8 cellular contexts compared by ENCODE assay signal in the genomic region with DNA sequence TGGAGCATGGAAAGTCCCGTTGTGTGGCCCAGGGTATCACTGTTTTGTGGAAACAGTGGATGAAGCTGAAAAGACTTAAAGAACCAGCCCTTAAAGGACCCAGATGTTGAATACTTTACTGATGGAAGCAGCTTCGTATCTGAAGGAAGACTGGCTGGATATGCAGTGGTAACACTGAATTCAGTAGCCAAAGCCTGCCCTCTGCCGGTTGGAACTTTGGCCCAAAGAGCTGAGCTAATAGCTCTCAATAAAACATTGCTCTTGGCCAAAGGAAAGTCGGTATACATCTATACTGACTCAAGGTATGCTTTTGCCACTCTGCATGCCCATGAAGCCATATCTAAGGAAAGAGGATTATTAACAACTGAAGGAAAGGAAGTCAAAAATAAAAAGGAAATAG.
DNase-seq lines count a peak whose midpoint lies in the region; ATAC-seq and TF ChIP-seq lines count a peak whose summit lies in the region.

No MANE protein-coding gene starts in this region.

- BruUV-seq in Caco-2 (replicated peaks; lab: Mats Ljungman, UMichigan), result no TSS peak

- no peaks in the 10 kb centered on the region for H3K36me3 ChIP-seq in Caco-2 (ENCODE audit: control insufficient read depth, insufficient read depth, low read length)

- 0 out of 2 replicates have a peak, but pooled peaks cover 12% of the 10 kb centered on the region for H3K9me3 ChIP-seq in Caco-2

- H3K4me3 ChIP-seq in Caco-2 (ENCODE audit: low read depth, low read length) (no peak overlapping the region), HFF-Myc (replicated peaks; ENCODE audit: low read depth, low read length) (no peak overlapping the region), astrocyte of the spinal cord (ENCODE audit: low read depth, low read length) (no peak overlapping the region)

- ATAC-seq in HG02588 (IDR thresholded peaks at IDR 0.05; ENCODE audit: unreplicated experiment), result no peak

- in situ Hi-C loops in astrocyte of the spinal cord (cut with HindIII; ENCODE audit: low sequenced_read_pairs), result no loop called here

- peaks cover 8% of the 10 kb centered on the region for H3K4me1 ChIP-seq in Caco-2

- intact Hi-C loops in Caco-2 (cut with micrococcal nuclease; ENCODE audit: unreplicated experiment), result loop anchor here (1.0 to 10.0 kb wide), 5 partner anchors 64 to 801 kb away; no protein-coding TSS in a partner anchor

- H3K27me3 Mint-ChIP-seq in Caco-2 (ENCODE audit: insufficient read depth, unreplicated experiment), result no peaks in the 10 kb centered on the region

- no peak overlapping the region for H3K27ac Mint-ChIP-seq in Caco-2 (ENCODE audit: unreplicated experiment)

- no peak overlapping the region for H3K4me3 Mint-ChIP-seq in Caco-2 (ENCODE audit: unreplicated experiment)

- CTCF ChIA-PET in Caco-2 (lab: Charles Lee), result interaction anchor here (0.5 to 2.3 kb wide), 13 partner anchors 59 to 804 kb away, joined by 3 to 46 read pairs (median 4); no protein-coding TSS in a partner anchor

- TF ChIP-seq CTCF in Caco-2 (IDR thresholded peaks at IDR 0.05; ENCODE audit: insufficient read depth in 1 of 2, low read depth in 1 of 2, low read length in 1 of 2, severe bottlenecking in 1 of 2, unreplicated experiment in 1 of 2) (peak; percentile 66 to 76), HFF-Myc (IDR thresholded peaks at IDR 0.05; ENCODE audit: low read depth, low read length, missing control alignments) (peak; percentile 5), astrocyte of the spinal cord (IDR thresholded peaks at IDR 0.05; ENCODE audit: low read depth, low read length) (peak; percentile 61)

- POLR2A ChIA-PET in Caco-2 (lab: Charles Lee), result no interaction called here

- DNase-seq in Caco-2 (peak; percentile 65 to 75), HFF-Myc (ENCODE audit: extremely low read depth, low read depth) (no peak), NCI-H82 treated with DMSO at 0.1 percent for 48 hours (lab: John Stamatoyannopoulos, UW; ENCODE audit: unreplicated experiment) (peak; percentile 14), astrocyte of the spinal cord (ENCODE audit: low read depth, low spot score) (peak; percentile 59), iPS-NIHi11 (ENCODE audit: low spot score) (peak; percentile 33)
- DNase-seq in stimulated activated CD4-positive, alpha-beta T cell treated with anti-CD3 and anti-CD28 coated beads, Interleukin-2, amount 100 ng/mL, for 24 hours, result peak; percentile 19 to 47
- DNase-seq in effector CD4-positive, alpha-beta T cell, result no peak

- peaks cover 28% of the 10 kb centered on the region for H3K9me3 Mint-ChIP-seq in Caco-2 (ENCODE audit: unreplicated experiment)

- H3K27me3 ChIP-seq in Caco-2 (replicated peaks; ENCODE audit: control insufficient read depth, insufficient read depth, low read length), result no peaks in the 10 kb centered on the region

- no peaks in the 10 kb centered on the region for H3K4me1 Mint-ChIP-seq in Caco-2 (ENCODE audit: low read depth, unreplicated experiment)

- no peaks in the 10 kb centered on the region for H3K36me3 Mint-ChIP-seq in Caco-2 (ENCODE audit: insufficient read depth, unreplicated experiment)

Comparison
In these comparisons a context has a peak if more than half of its experiments do, and no peak if none do; other contexts are left out.
1. DNase-seq: peak in Caco-2 (2 of 2), NCI-H82 treated with DMSO at 0.1 percent for 48 hours (single experiment), astrocyte of the spinal cord (single experiment), iPS-NIHi11 (single experiment) and stimulated activated CD4-positive, alpha-beta T cell treated with anti-CD3 and anti-CD28 coated beads, Interleukin-2, amount 100 ng/mL, for 24 hours (2 of 2); none in HFF-Myc (single experiment) and effector CD4-positive, alpha-beta T cell (single experiment).
2. CTCF ChIP-seq: peak in every context shown above with its lines; median percentile 71 in Caco-2; 61 in astrocyte of the spinal cord; 5 in HFF-Myc.